ENCODE assay signal across 21 cellular contexts in genomic region chr6:147223751-147224150, GRCh38.
"Had no signal": no experiment of that assay in that cellular context is flagged by ENCODE, and none has a peak within 500 bp of the region (broad histone marks: within the 10 kb centered on the region; RNA-seq: fewer than 3 reads in every experiment).

No MANE protein-coding gene starts in this region.

- H3K4me3 ChIP-seq: dorsolateral prefrontal cortex, heart right ventricle, tibial artery had no signal

- ATAC-seq: activated naive CD4-positive, alpha-beta T cell treated with anti-CD3 and anti-CD28 coated beads, Interleukin-2, amount 50 U/mL, for 72 hours; effector memory CD8-positive, alpha-beta T cell; esophagus mucosa; heart right ventricle; left cardiac atrium; sciatic nerve; stimulated activated effector memory CD8-positive, alpha-beta T cell treated with anti-CD3 and anti-CD28 coated beads, Interleukin-12 subunit alpha, Interleukin-12 subunit beta, amount 100 ng/mL, for 72 hours; stimulated activated naive CD8-positive, alpha-beta T cell treated with anti-CD3 and anti-CD28 coated beads, Interleukin-15, amount 100 ng/mL, for 72 hours had no signal

- H3K27me3 ChIP-seq: brain microvascular endothelial cell, dorsolateral prefrontal cortex, heart right ventricle, tibial artery had no signal

- H3K9me3 ChIP-seq: heart right ventricle, tibial artery had no signal

- DNase-seq: activated CD4-positive, alpha-beta T cell treated with anti-CD3 and anti-CD28 coated beads, Interleukin-2, amount 10 ng/mL, durations not matched to agents 7 days and 5 days; activated CD4-positive, CD25-positive, alpha-beta regulatory T cell treated with anti-CD3 and anti-CD28 coated beads, Interleukin-2, amount 50 U/mL, for 72 hours; activated T-cell treated with anti-CD3 and anti-CD28 coated beads, Interleukin-2, amount 50 U/mL, for 1 hour; aorta; brain microvascular endothelial cell; central memory CD4-positive, alpha-beta T cell; dorsolateral prefrontal cortex; effector memory CD8-positive, alpha-beta T cell; heart right ventricle; islet precursor cell; left cardiac atrium; occipital lobe; small intestine; stimulated activated CD4-positive, alpha-beta T cell treated with anti-CD3 and anti-CD28 coated beads, Interleukin-2, amount 100 ng/mL, for 24 hours; stimulated activated naive CD8-positive, alpha-beta T cell treated with anti-CD3 and anti-CD28 coated beads, Interleukin-15, amount 100 ng/mL, for 72 hours; tibial artery had no signal

- H3K36me3 ChIP-seq: tibial artery had no signal

- H3K27ac ChIP-seq: brain microvascular endothelial cell, heart right ventricle, tibial artery, VCaP had no signal
